20 cellular contexts compared by ENCODE assay signal in the genomic region with DNA sequence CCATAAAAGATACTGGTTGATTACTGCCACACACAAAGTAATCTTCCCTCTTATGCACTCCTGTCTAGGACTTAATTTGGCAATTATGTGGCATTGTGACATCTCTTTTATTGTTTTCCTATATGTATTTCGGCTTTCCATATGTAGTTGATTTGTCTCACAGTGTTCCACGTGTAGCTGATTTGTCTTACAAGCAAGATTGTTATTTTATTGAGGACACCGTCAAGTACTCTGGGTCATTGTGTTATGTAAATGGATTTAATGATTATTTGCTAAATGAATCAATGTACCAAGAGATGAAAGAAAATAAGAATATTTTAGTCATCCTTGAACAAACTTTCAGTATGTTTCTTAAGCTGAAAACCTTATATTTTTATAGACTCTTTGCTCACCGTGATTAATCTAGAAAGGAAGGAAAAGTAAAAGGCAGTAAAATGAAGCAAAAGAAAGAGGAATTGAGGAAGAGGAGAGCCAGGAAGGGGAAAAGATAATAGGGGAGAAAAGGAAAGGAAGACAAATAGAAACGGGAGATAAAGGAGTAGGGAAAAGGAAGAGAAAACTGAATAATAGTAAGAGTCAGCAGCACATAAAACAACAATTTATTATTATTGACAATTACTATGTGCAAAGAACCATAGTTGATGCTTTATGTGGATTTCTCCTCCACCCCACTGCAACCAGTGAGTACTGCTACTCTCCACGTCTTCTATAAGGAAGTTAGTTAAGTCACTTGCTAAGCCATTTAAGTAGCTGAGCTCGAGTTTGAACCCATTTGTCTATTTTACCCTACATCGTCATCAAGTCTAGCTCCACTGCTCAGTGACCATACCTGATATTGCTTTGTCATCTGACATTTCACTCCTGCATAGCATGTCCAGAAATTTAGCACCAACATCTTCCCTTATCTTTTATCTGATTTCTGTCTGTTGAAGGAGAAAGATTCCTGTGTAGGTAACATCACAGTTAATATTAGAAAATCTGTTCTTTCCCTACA.
A peak's percentile ranks its signal among the peaks of the same experiment; 100 is the strongest.
DNase-seq lines count a peak whose midpoint lies in the region; ATAC-seq, FAIRE-seq and TF ChIP-seq lines count a peak whose summit lies in the region.
"Had no signal": no experiment of that assay in that cellular context is flagged by ENCODE, and none has a peak within 500 bp of the region (broad histone marks: within the 10 kb centered on the region; RNA-seq: fewer than 3 reads in every experiment).

No MANE protein-coding gene starts in this region.

- H3K9ac ChIP-seq in HepG2 (ENCODE audit: insufficient read depth, low read depth, low read length) (no peak overlapping the region), endothelial cell of umbilical vein (replicated peaks; ENCODE audit: extremely low read depth, insufficient read depth, low read length) (no peak overlapping the region)

- no peaks in the 10 kb centered on the region for H3K9me1 ChIP-seq in endothelial cell of umbilical vein (replicated peaks; ENCODE audit: control insufficient read depth, extremely low read depth, insufficient read depth, low read length)

- no peak for FAIRE-seq in HepG2 (lab: Jason Lieb, UNC)
- no peak for FAIRE-seq in endothelial cell of umbilical vein (lab: Jason Lieb, UNC)
- FAIRE-seq: GM12878, HTR-8/SVneo had no signal

- H3K36me3 ChIP-seq in HepG2 (replicated peaks in 1 of 2; ENCODE audit: control insufficient read depth in 1 of 2, insufficient read depth in 2 of 2, low read length in 2 of 2) (no peaks in the 10 kb centered on the region), right lobe of liver (no peaks in the 10 kb centered on the region), endothelial cell of umbilical vein (ENCODE audit: control insufficient read depth in 2 of 2, extremely low read depth in 1 of 2, insufficient read depth in 2 of 2, low read length in 2 of 2) (no peaks in the 10 kb centered on the region)
- H3K36me3 ChIP-seq: HAP-1 had no signal

- H4K20me1 ChIP-seq in HepG2 (ENCODE audit: insufficient read depth, low read length) (no peaks in the 10 kb centered on the region), endothelial cell of umbilical vein (replicated peaks; ENCODE audit: control insufficient read depth, extremely low read depth, insufficient read depth, low read length) (no peaks in the 10 kb centered on the region)

- CTCF ChIA-PET in HepG2 (lab: Yijun Ruan, JAX; ENCODE audit: low intra/inter-chr PET ratio, low total read pairs): no interaction called here
- CTCF ChIA-PET in endothelial cell of umbilical vein (lab: Charles Lee): interaction anchor here (0.7 to 1.9 kb wide), 8 partner anchors 11 to 472 kb away, joined by 3 to 32 read pairs (median 4); partner anchors contain the start of gene BMPR1B

- H3K4me1 ChIP-seq in HepG2 (ENCODE audit: insufficient read depth, low read length) (no peaks in the 10 kb centered on the region), right lobe of liver (no peaks in the 10 kb centered on the region), endothelial cell of umbilical vein (ENCODE audit: control insufficient read depth, extremely low read depth, insufficient read depth, low read length) (no peaks in the 10 kb centered on the region)
- H3K4me1 ChIP-seq: HAP-1 had no signal

- no peak for TF ChIP-seq CTCF in HepG2 (CRISPR knock-in tag; IDR thresholded peaks at IDR 0.05)
- TF ChIP-seq CTCF in right lobe of liver (IDR thresholded peaks at IDR 0.05): no peak
- no peak for TF ChIP-seq CTCF in endothelial cell of umbilical vein (IDR thresholded peaks at IDR 0.05; ENCODE audit: extremely low read depth in 1 of 2, insufficient read depth in 1 of 2, low read depth in 1 of 2, low read length in 2 of 2)

- H3K9me3 ChIP-seq in HepG2 (ENCODE audit: low read length): no peaks in the 10 kb centered on the region
- H3K9me3 ChIP-seq in right lobe of liver: no peaks in the 10 kb centered on the region
- no peaks in the 10 kb centered on the region for H3K9me3 ChIP-seq in endothelial cell of umbilical vein (replicated peaks; ENCODE audit: control insufficient read depth, insufficient read depth, low read length)
- H3K9me3 ChIP-seq: HAP-1 had no signal

- H3K4me2 ChIP-seq in HepG2 (ENCODE audit: low read depth, low read length) (no peak overlapping the region), endothelial cell of umbilical vein (ENCODE audit: insufficient read depth, low read length) (no peak overlapping the region)

- ATAC-seq in HepG2 (no peak), right lobe of liver (no peak)
- ATAC-seq: GM12878 had no signal

- DNase-seq in HepG2 (ENCODE audit: low spot score) (no peak), right lobe of liver (no peak), NCI-H748 treated with DMSO at 0.1 percent for 48 hours (lab: John Stamatoyannopoulos, UW) (peak; percentile 17), endothelial cell of umbilical vein (ENCODE audit: low read depth, low spot score) (no peak), NCI-H2029 treated with DMSO at 0.1 percent for 48 hours (lab: John Stamatoyannopoulos, UW) (no peak), caudate nucleus (lab: John Stamatoyannopoulos, UW) (no peak), amygdala (lab: John Stamatoyannopoulos, UW) (no peak), DMS79 (lab: John Stamatoyannopoulos, UW) (no peak)
- DNase-seq: CD4-positive, alpha-beta T cell; GDM1; NCI-H1048; NCI-H146; NCI-H226; NCI-H524 treated with DMSO at 0.1 percent for 48 hours; Right ventricle myocardium superior had no signal

- TF ChIP-seq EP300 in HepG2 (IDR thresholded peaks at IDR 0.05; ENCODE audit: low read depth in 2 of 2, low read length in 2 of 2): no peak
- no peak for TF ChIP-seq EP300 in HepG2 (CRISPR knock-in tag; IDR thresholded peaks at IDR 0.05; ENCODE audit: borderline replicate concordance)

- POLR2A ChIA-PET in HepG2 (lab: Yijun Ruan, JAX): no interaction called here
- POLR2A ChIA-PET in endothelial cell of umbilical vein (lab: Charles Lee): no interaction called here

- in situ Hi-C loops in HepG2 (cut with HindIII; ENCODE audit: extremely low pct_ligation_motif_present, low pct_unique_long_range_greater_than_20kb): no loop called here

- no peaks in the 10 kb centered on the region for H3K79me2 ChIP-seq in HepG2 (ENCODE audit: insufficient read depth, low read length)
- H3K79me2 ChIP-seq in endothelial cell of umbilical vein (ENCODE audit: control insufficient read depth, insufficient read depth, low read length): no peaks in the 10 kb centered on the region

- dilution Hi-C loops in endothelial cell of umbilical vein (cut with MboI; ENCODE audit: extremely low pct_ligation_motif_present, low sequenced_read_pairs): no loop called here

- intact Hi-C loops in HepG2 (cut with micrococcal nuclease; ENCODE audit: unreplicated experiment): no loop called here
- intact Hi-C loops in right lobe of liver (cut with DNase I): no loop called here
- intact Hi-C loops in endothelial cell of umbilical vein (cut with micrococcal nuclease): loop anchor here (10.0 kb wide), 1 partner anchor 699 kb away; no protein-coding TSS in a partner anchor

- H3K4me3 ChIP-seq in HepG2 (replicated peaks in 1 of 3; ENCODE audit: insufficient read depth in 1 of 3, low read depth in 2 of 3, low read length in 3 of 3) (no peak overlapping the region), right lobe of liver (no peak overlapping the region), endothelial cell of umbilical vein (replicated peaks in 1 of 3; ENCODE audit: insufficient read depth in 1 of 3, low read depth in 1 of 3, low read length in 3 of 3) (no peak overlapping the region)
- H3K4me3 ChIP-seq: GM12878, HAP-1, SK-N-MC had no signal

- WGBS in HepG2 (ENCODE audit: low lambda C conversion rate): under 1% methylated on average over 8 of the region's 8 CpGs
- WGBS in right lobe of liver (ENCODE audit: insufficient coverage, low coverage, low lambda C conversion rate, missing lambda C conversion rate): 53% methylated on average over 8 of the region's 8 CpGs

- no peak for TF ChIP-seq RAD21 in HepG2 (CRISPR knock-in tag; IDR thresholded peaks at IDR 0.05)

- H3K27me3 ChIP-seq in HepG2 (ENCODE audit: control insufficient read depth in 1 of 2, insufficient read depth in 2 of 2, low read length in 2 of 2) (no peaks in the 10 kb centered on the region), right lobe of liver (no peaks in the 10 kb centered on the region), endothelial cell of umbilical vein (ENCODE audit: control insufficient read depth in 2 of 2, insufficient read depth in 2 of 2, low read length in 2 of 2) (no peaks in the 10 kb centered on the region)

- TF ChIP-seq POLR2A in HepG2 (IDR thresholded peaks at IDR 0.05; ENCODE audit: insufficient read depth in 1 of 2, low read depth in 2 of 2, low read length in 2 of 2) (no peak), right lobe of liver (IDR thresholded peaks at IDR 0.05) (no peak), endothelial cell of umbilical vein (IDR thresholded peaks at IDR 0.05; ENCODE audit: low read depth, low read length) (no peak)

- H2AFZ ChIP-seq in HepG2 (ENCODE audit: low read length): no peak overlapping the region
- H2AFZ ChIP-seq in endothelial cell of umbilical vein (ENCODE audit: low read depth, low read length): peak overlapping the region; percentile 27

- no TSS peak for BruUV-seq in HepG2 (replicated peaks; lab: Mats Ljungman, UMichigan)
- BruUV-seq in endothelial cell of umbilical vein (replicated peaks; lab: Mats Ljungman, UMichigan): no TSS peak

- no peak overlapping the region for H3K27ac ChIP-seq in HepG2 (ENCODE audit: extremely low read length, insufficient read depth, low read length)
- no peak overlapping the region for H3K27ac ChIP-seq in right lobe of liver
- H3K27ac ChIP-seq in endothelial cell of umbilical vein (ENCODE audit: insufficient read depth, low read depth, low read length): no peak overlapping the region
- H3K27ac ChIP-seq in caudate nucleus (ENCODE audit: low read depth, low read length): no peak overlapping the region
- H3K27ac ChIP-seq: HL-60, SK-N-MC had no signal

TF ChIP-seq in HepG2, 621 proteins besides CTCF, POLR2A, EP300 and RAD21:
- TF ChIP-seq HNRNPK (IDR thresholded peaks at IDR 0.05; ENCODE audit: low read depth, low read length, poor library complexity, severe bottlenecking): peak; percentile 28
- TF ChIP-seq ESRRA (CRISPR knock-in tag; IDR thresholded peaks at IDR 0.05; ENCODE audit: low read depth): no peak

TF ChIP-seq in endothelial cell of umbilical vein, 7 proteins besides CTCF, POLR2A, EP300 and RAD21 (continues in another document):
- TF ChIP-seq EZH2 (IDR thresholded peaks at IDR 0.05; ENCODE audit: borderline replicate concordance, low read depth, low read length, severe bottlenecking) (no peak), POLR2AphosphoS5 (IDR thresholded peaks at IDR 0.05; ENCODE audit: insufficient read depth, low read depth, low read length) (no peak), MYC (IDR thresholded peaks at IDR 0.05; ENCODE audit: low read depth, low read length) (no peak), FOS (IDR thresholded peaks at IDR 0.05; ENCODE audit: borderline replicate concordance, insufficient read depth, low read length) (no peak), GATA2 (IDR thresholded peaks at IDR 0.05; ENCODE audit: insufficient read depth, insufficient read length, low read depth, low read length) (no peak), JUN (IDR thresholded peaks at IDR 0.05; ENCODE audit: borderline replicate concordance, insufficient read depth, insufficient read length, low read depth) (no peak)
